In genomic region chr10:22993314-22993713, GRCh38 we compare ENCODE assay signal across 9 cellular contexts.
"Had no signal": no experiment of that assay in that cellular context is flagged by ENCODE, and none has a peak within 500 bp of the region (broad histone marks: within the 10 kb centered on the region; RNA-seq: fewer than 3 reads in every experiment).

No MANE protein-coding gene starts in this region.

- H3K27ac ChIP-seq: GM23248, HL-60 had no signal

- H3K9ac ChIP-seq: GM23248 had no signal

- ATAC-seq: HCT116 had no signal

- H3K4me3 ChIP-seq: GM23248, HAP-1 had no signal

- H3K9me3 ChIP-seq: HAP-1 had no signal

- H3K9me3 Mint-ChIP-seq: IgD-negative memory B cell had no signal

- H3K36me3 Mint-ChIP-seq: IgD-negative memory B cell had no signal

- H3K27ac Mint-ChIP-seq: IgD-negative memory B cell had no signal

- DNase-seq: GM23248, GOT3, H7, Kasumi-1, KG1 had no signal

- H2AFZ ChIP-seq: GM23248 had no signal

- H3K36me3 ChIP-seq: HAP-1 had no signal

- H3K4me3 Mint-ChIP-seq: IgD-negative memory B cell had no signal
